3 cellular contexts compared by ENCODE assay signal in genomic region chr15:92920595-92921169, GRCh38.
TF ChIP-seq lines count a peak whose summit lies in the region.

No MANE protein-coding gene starts in this region.

TF ChIP-seq in endothelial cell of umbilical vein, 7 proteins besides CTCF, POLR2A, EP300 and RAD21:
- no peak for TF ChIP-seq GATA2 (IDR thresholded peaks at IDR 0.05; ENCODE audit: insufficient read depth, insufficient read length, low read depth, low read length)
- no peak for TF ChIP-seq MAX (IDR thresholded peaks at IDR 0.05; ENCODE audit: insufficient read depth, insufficient read length)
- TF ChIP-seq MYC (IDR thresholded peaks at IDR 0.05; ENCODE audit: low read depth, low read length): no peak
- no peak for TF ChIP-seq POLR2AphosphoS5 (IDR thresholded peaks at IDR 0.05; ENCODE audit: insufficient read depth, low read depth, low read length)
- TF ChIP-seq EZH2 (IDR thresholded peaks at IDR 0.05; ENCODE audit: borderline replicate concordance, low read depth, low read length, severe bottlenecking): no peak
- TF ChIP-seq JUN (IDR thresholded peaks at IDR 0.05; ENCODE audit: borderline replicate concordance, insufficient read depth, insufficient read length, low read depth): no peak
- TF ChIP-seq FOS (IDR thresholded peaks at IDR 0.05; ENCODE audit: borderline replicate concordance, insufficient read depth, low read length): no peak

TF ChIP-seq in neural cell, 6 proteins besides CTCF, POLR2A, EP300 and RAD21:
- no peak for TF ChIP-seq REST (IDR thresholded peaks at IDR 0.05; ENCODE audit: borderline replicate concordance)
- TF ChIP-seq POLR2AphosphoS5 (IDR thresholded peaks at IDR 0.05): peak; percentile 13
TF ChIP-seq in neural cell: peak in this region for 1.

TF ChIP-seq in SK-N-SH, 30 proteins besides CTCF, POLR2A, EP300 and RAD21:
- TF ChIP-seq REST (IDR thresholded peaks at IDR 0.05; ENCODE audit: low read depth, low read length) (no peak), YY1 (IDR thresholded peaks at IDR 0.05; ENCODE audit: low read depth) (no peak), NFIC (IDR thresholded peaks at IDR 0.05; ENCODE audit: borderline replicate concordance) (no peak), MEF2A (IDR thresholded peaks at IDR 0.05; ENCODE audit: borderline replicate concordance, low read depth) (no peak), GABPA (IDR thresholded peaks at IDR 0.05; ENCODE audit: low read depth) (no peak), MXI1 (IDR thresholded peaks at IDR 0.05; ENCODE audit: low read depth, low read length) (no peak)
TF ChIP-seq in SK-N-SH: peak in this region for 0.
